Comparison of ENCODE assay signal across 15 cellular contexts in the genomic region with DNA sequence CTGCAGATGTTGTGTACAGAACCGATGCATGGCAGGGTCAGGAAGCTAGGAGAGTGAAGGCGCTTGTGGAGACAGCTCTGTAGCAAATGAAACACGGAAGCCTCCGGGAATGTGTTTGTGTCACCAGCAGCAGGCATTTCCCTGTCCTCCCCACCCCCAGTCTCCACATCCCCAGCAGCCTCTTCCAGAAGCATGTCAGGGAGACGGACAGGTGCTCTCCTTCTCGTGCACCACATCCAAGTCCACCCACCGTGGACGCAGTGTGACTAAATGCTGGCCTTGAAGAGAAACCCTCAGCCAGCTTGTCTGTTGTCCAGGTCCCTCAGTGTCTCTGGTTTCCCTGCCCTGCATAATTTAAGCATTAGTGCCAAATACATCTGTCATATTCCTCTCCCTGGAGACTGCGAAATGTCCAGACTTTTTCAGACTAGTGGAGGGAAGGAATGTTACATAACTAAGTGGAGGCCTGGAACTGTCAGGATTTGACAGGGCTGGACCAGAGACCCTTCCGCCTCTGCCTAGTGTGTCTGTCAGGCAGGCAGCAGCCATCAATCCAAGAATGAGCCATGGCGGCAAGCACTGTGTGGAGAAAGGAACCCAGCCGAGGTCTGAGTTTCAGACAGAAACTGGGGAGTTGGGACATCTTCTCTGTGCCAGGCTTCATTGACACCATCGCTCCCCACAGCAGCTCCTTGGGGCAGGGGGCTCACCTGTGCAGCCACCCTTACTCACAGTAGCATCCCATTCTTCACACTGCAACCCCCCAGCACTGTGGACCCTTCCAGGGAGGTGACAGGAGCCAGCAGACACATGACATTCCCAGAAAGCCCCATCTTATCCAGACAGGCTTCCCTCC. TPM values are rescaled to one million over a fixed set of nuclear protein-coding genes. Genes with fewer than 3 reads are reported as not detected.
DNase-seq lines count a peak whose midpoint lies in the region; ATAC-seq and TF ChIP-seq lines count a peak whose summit lies in the region.
"Had no signal": no experiment of that assay in that cellular context is flagged by ENCODE, and none has a peak within 500 bp of the region (broad histone marks: within the 10 kb centered on the region; RNA-seq: fewer than 3 reads in every experiment).

No MANE protein-coding gene starts in this region.

- DNase-seq in breast epithelium (ENCODE audit: low spot score in 2 of 2) = no peak
- no peak for DNase-seq in mammary epithelial cell
- peak; percentile 33 to 48 for DNase-seq in foreskin fibroblast
- DNase-seq in osteocyte (ENCODE audit: extremely low spot score, unreplicated experiment) = no peak
- no peak for DNase-seq in mesendoderm
- no peak for DNase-seq in stimulated activated naive CD8-positive, alpha-beta T cell treated with anti-CD3 and anti-CD28 coated beads, Interleukin-15, amount 100 ng/mL, for 72 hours
- no peak for DNase-seq in activated CD4-positive, alpha-beta T cell treated with anti-CD3 and anti-CD28 coated beads for 36 hours
- no peak for DNase-seq in T-helper 9 cell
- DNase-seq: ACHN; activated CD4-positive, alpha-beta memory T cell treated with anti-CD3 and anti-CD28 coated beads, Interleukin-2, amount 10 ng/mL, durations not matched to agents 7 days and 5 days; activated naive CD4-positive, alpha-beta T cell treated with Interleukin-2 at 50 U/mL for 16 hours; NCI-H2107; testis had no signal

- H3K4me2 ChIP-seq in mammary epithelial cell (ENCODE audit: insufficient read depth, low read depth, low read length) (no peak overlapping the region), mesendoderm (ENCODE audit: low read length) (no peak overlapping the region)

- no TSS peak for BruUV-seq in mammary epithelial cell (replicated peaks; lab: Mats Ljungman, UMichigan)

- TF ChIP-seq POLR2A in breast epithelium (IDR thresholded peaks at IDR 0.05) = no peak

- intact Hi-C loops in breast epithelium (cut with DNase I; ENCODE audit: low total_unique reads) = no loop called here
- intact Hi-C loops in mammary epithelial cell (cut with micrococcal nuclease) = no loop called here
- intact Hi-C loops in activated CD4-positive, alpha-beta T cell treated with anti-CD3 and anti-CD28 coated beads for 36 hours (cut with DNase I, micrococcal nuclease) = loop anchor here (1.0 kb wide), 2 partner anchors 16 to 18 kb away; no protein-coding TSS in a partner anchor

- dilution Hi-C loops in mammary epithelial cell (cut with HindIII; ENCODE audit: low sequenced_read_pairs) = no loop called here

- H2BK120ac ChIP-seq in mesendoderm (ENCODE audit: low read depth, low read length) = no peak overlapping the region

- no peaks in the 10 kb centered on the region for H3K4me1 ChIP-seq in breast epithelium
- no peaks in the 10 kb centered on the region for H3K4me1 ChIP-seq in mammary epithelial cell (ENCODE audit: insufficient read depth, low read length)
- no peaks in the 10 kb centered on the region for H3K4me1 ChIP-seq in mesendoderm (ENCODE audit: control insufficient read depth, low read depth, low read length)
- H3K4me1 ChIP-seq: testis had no signal

- no peaks in the 10 kb centered on the region for H3K9me3 Mint-ChIP-seq in osteocyte (ENCODE audit: unreplicated experiment)
- H3K9me3 Mint-ChIP-seq in stimulated activated naive CD8-positive, alpha-beta T cell treated with anti-CD3 and anti-CD28 coated beads, Interleukin-15, amount 100 ng/mL, for 72 hours = no peaks in the 10 kb centered on the region
- H3K9me3 Mint-ChIP-seq in activated CD4-positive, alpha-beta T cell treated with anti-CD3 and anti-CD28 coated beads for 36 hours (ENCODE audit: low read depth) = no peaks in the 10 kb centered on the region
- H3K9me3 Mint-ChIP-seq: activated CD4-positive, alpha-beta memory T cell treated with anti-CD3 and anti-CD28 coated beads, Interleukin-2, amount 10 ng/mL, durations not matched to agents 7 days and 5 days; memory B cell had no signal

- H3K79me1 ChIP-seq in mesendoderm (ENCODE audit: low read length) = no peaks in the 10 kb centered on the region

- H2AFZ ChIP-seq in mammary epithelial cell (ENCODE audit: low read depth, low read length) = no peak overlapping the region

- no peak overlapping the region for H4K8ac ChIP-seq in mesendoderm (ENCODE audit: low read depth, low read length)

- no peaks in the 10 kb centered on the region for H3K36me3 ChIP-seq in breast epithelium
- H3K36me3 ChIP-seq in mammary epithelial cell (ENCODE audit: insufficient read depth, low read length) = peaks cover 2% of the 10 kb centered on the region
- H3K36me3 ChIP-seq in mesendoderm (ENCODE audit: control insufficient read depth, insufficient read depth, low read length) = no peaks in the 10 kb centered on the region

- H3K18ac ChIP-seq in mesendoderm (ENCODE audit: low read length) = no peak overlapping the region

- H3K79me2 ChIP-seq in mammary epithelial cell (ENCODE audit: insufficient read depth, low read length) = no peaks in the 10 kb centered on the region
- no peaks in the 10 kb centered on the region for H3K79me2 ChIP-seq in mesendoderm (ENCODE audit: control insufficient read depth, insufficient read depth, low read length)

- no peak overlapping the region for H3K4me3 Mint-ChIP-seq in osteocyte (ENCODE audit: unreplicated experiment)
- no peak overlapping the region for H3K4me3 Mint-ChIP-seq in stimulated activated naive CD8-positive, alpha-beta T cell treated with anti-CD3 and anti-CD28 coated beads, Interleukin-15, amount 100 ng/mL, for 72 hours
- no peak overlapping the region for H3K4me3 Mint-ChIP-seq in activated CD4-positive, alpha-beta T cell treated with anti-CD3 and anti-CD28 coated beads for 36 hours
- H3K4me3 Mint-ChIP-seq: activated CD4-positive, alpha-beta memory T cell treated with anti-CD3 and anti-CD28 coated beads, Interleukin-2, amount 10 ng/mL, durations not matched to agents 7 days and 5 days; memory B cell had no signal

- H3K4me3 ChIP-seq in breast epithelium = no peak overlapping the region
- no peak overlapping the region for H3K4me3 ChIP-seq in mammary epithelial cell (replicated peaks in 1 of 3; ENCODE audit: insufficient read depth in 1 of 3, low read depth in 2 of 3, low read length in 3 of 3)
- no peak overlapping the region for H3K4me3 ChIP-seq in foreskin fibroblast (ENCODE audit: low read depth in 1 of 2, low read length in 2 of 2)
- H3K4me3 ChIP-seq in mesendoderm (ENCODE audit: low read length) = no peak overlapping the region
- H3K4me3 ChIP-seq: testis had no signal

- H3K27ac ChIP-seq in breast epithelium (peak overlapping the region; percentile 57 to 62), mammary epithelial cell (ENCODE audit: insufficient read depth, low read depth, low read length) (no peak overlapping the region), mesendoderm (ENCODE audit: low read depth, low read length) (no peak overlapping the region)
- H3K27ac ChIP-seq: testis had no signal

- no peak overlapping the region for H4K5ac ChIP-seq in mesendoderm (ENCODE audit: low read length)

- no peak overlapping the region for H2BK15ac ChIP-seq in mesendoderm (replicated peaks; ENCODE audit: low read depth)

- H3K27me3 Mint-ChIP-seq in osteocyte (ENCODE audit: unreplicated experiment) = no peaks in the 10 kb centered on the region
- no peaks in the 10 kb centered on the region for H3K27me3 Mint-ChIP-seq in stimulated activated naive CD8-positive, alpha-beta T cell treated with anti-CD3 and anti-CD28 coated beads, Interleukin-15, amount 100 ng/mL, for 72 hours
- no peaks in the 10 kb centered on the region for H3K27me3 Mint-ChIP-seq in activated CD4-positive, alpha-beta T cell treated with anti-CD3 and anti-CD28 coated beads for 36 hours
- H3K27me3 Mint-ChIP-seq: activated CD4-positive, alpha-beta memory T cell treated with anti-CD3 and anti-CD28 coated beads, Interleukin-2, amount 10 ng/mL, durations not matched to agents 7 days and 5 days; memory B cell had no signal

- no peak overlapping the region for H3K9ac ChIP-seq in mammary epithelial cell (ENCODE audit: insufficient read depth, low read length)
- H3K9ac ChIP-seq in mesendoderm (ENCODE audit: low read length) = no peak overlapping the region

- H3K36me3 Mint-ChIP-seq in osteocyte (ENCODE audit: unreplicated experiment) = peaks cover 13% of the 10 kb centered on the region
- peaks cover 5% of the 10 kb centered on the region for H3K36me3 Mint-ChIP-seq in activated CD4-positive, alpha-beta T cell treated with anti-CD3 and anti-CD28 coated beads for 36 hours (ENCODE audit: low read depth)

- H3K27ac Mint-ChIP-seq in osteocyte (ENCODE audit: unreplicated experiment) = peak overlapping the region; percentile 90
- H3K27ac Mint-ChIP-seq in stimulated activated naive CD8-positive, alpha-beta T cell treated with anti-CD3 and anti-CD28 coated beads, Interleukin-15, amount 100 ng/mL, for 72 hours = no peak overlapping the region
- no peak overlapping the region for H3K27ac Mint-ChIP-seq in activated CD4-positive, alpha-beta T cell treated with anti-CD3 and anti-CD28 coated beads for 36 hours
- H3K27ac Mint-ChIP-seq: activated CD4-positive, alpha-beta memory T cell treated with anti-CD3 and anti-CD28 coated beads, Interleukin-2, amount 10 ng/mL, durations not matched to agents 7 days and 5 days; memory B cell had no signal

- no peak overlapping the region for H2BK5ac ChIP-seq in mesendoderm (ENCODE audit: low read length)

- H2AK5ac ChIP-seq in mesendoderm (ENCODE audit: low read length) = no peak overlapping the region

- no peak overlapping the region for H3K23ac ChIP-seq in mesendoderm (ENCODE audit: low read length)

- CTCF ChIA-PET in mammary epithelial cell (lab: Charles Lee; ENCODE audit: low non-redundant PET) = no interaction called here
- CTCF ChIA-PET in activated CD4-positive, alpha-beta T cell treated with anti-CD3 and anti-CD28 coated beads for 36 hours (lab: Charles Lee) = interaction anchor here (1.2 kb wide), 1 partner anchor 42 kb away, joined by 4 read pairs; the partner anchor contains the start of gene C6orf89

- POLR2A ChIA-PET in activated CD4-positive, alpha-beta T cell treated with anti-CD3 and anti-CD28 coated beads for 36 hours (lab: Charles Lee) = no interaction called here

- no peaks in the 10 kb centered on the region for H3K27me3 ChIP-seq in breast epithelium
- H3K27me3 ChIP-seq in mammary epithelial cell (ENCODE audit: insufficient read depth, low read length) = no peaks in the 10 kb centered on the region
- H3K27me3 ChIP-seq in mesendoderm (ENCODE audit: insufficient read depth, low read length, poor library complexity) = no peaks in the 10 kb centered on the region
- H3K27me3 ChIP-seq: testis had no signal

- H3K9me3 ChIP-seq in breast epithelium = no peaks in the 10 kb centered on the region
- no peaks in the 10 kb centered on the region for H3K9me3 ChIP-seq in mammary epithelial cell (replicated peaks; ENCODE audit: insufficient read depth, low read length)
- H3K9me3 ChIP-seq: testis had no signal

- 98% methylated on average over 13 of the region's 13 CpGs for WGBS in mammary epithelial cell (ENCODE audit: low coverage, missing lambda C conversion rate)
- WGBS in mesendoderm (ENCODE audit: extremely low coverage, insufficient coverage, low lambda C conversion rate) = no CpG with 5 or more reads among the region's 13 CpGs

- TF ChIP-seq CTCF in breast epithelium (IDR thresholded peaks at IDR 0.05) = no peak
- no peak for TF ChIP-seq CTCF in mammary epithelial cell (conservative IDR thresholded peaks at IDR 0.05 in 1 of 2, IDR thresholded peaks at IDR 0.05 in 1 of 2; ENCODE audit: extremely low read depth in 1 of 2, insufficient read depth in 1 of 2, low read depth in 1 of 2, low read length in 2 of 2)
- no peak for TF ChIP-seq CTCF in foreskin fibroblast (IDR thresholded peaks at IDR 0.05; ENCODE audit: low read depth, low read length)
- no peak for TF ChIP-seq CTCF in osteocyte (IDR thresholded peaks at IDR 0.05)

- no peak overlapping the region for H3K4ac ChIP-seq in mesendoderm (ENCODE audit: low read depth, low read length)

- no peak overlapping the region for H3K56ac ChIP-seq in mesendoderm (ENCODE audit: low read length)

- in situ Hi-C loops in mammary epithelial cell (cut with MboI; ENCODE audit: low sequenced_read_pairs in 2 of 2) = no loop called here

- H3K4me1 Mint-ChIP-seq in osteocyte (ENCODE audit: unreplicated experiment) = peaks cover 77% of the 10 kb centered on the region
- H3K4me1 Mint-ChIP-seq in stimulated activated naive CD8-positive, alpha-beta T cell treated with anti-CD3 and anti-CD28 coated beads, Interleukin-15, amount 100 ng/mL, for 72 hours = peaks cover 12% of the 10 kb centered on the region
- H3K4me1 Mint-ChIP-seq in activated CD4-positive, alpha-beta T cell treated with anti-CD3 and anti-CD28 coated beads for 36 hours = peaks cover 22% of the 10 kb centered on the region
- H3K4me1 Mint-ChIP-seq: memory B cell had no signal

- ATAC-seq in stimulated activated naive CD8-positive, alpha-beta T cell treated with anti-CD3 and anti-CD28 coated beads, Interleukin-15, amount 100 ng/mL, for 72 hours = no peak
- no peak for ATAC-seq in activated CD4-positive, alpha-beta T cell treated with anti-CD3 and anti-CD28 coated beads for 36 hours

- H4K20me1 ChIP-seq in mammary epithelial cell (ENCODE audit: insufficient read depth, low read length) = no peaks in the 10 kb centered on the region

RNA-seq across cellular contexts. Expression of gene PI16, which starts 26.6 kb away (rescaled TPM):
- total RNA-seq in breast epithelium = 10 to 100 TPM in 1 of 3 donors, 1 to 10 TPM in 2; 2.8 to 14.9 (median 5.2) TPM
- not detected for total RNA-seq in mammary epithelial cell
- polyA plus RNA-seq in mammary epithelial cell = not detected
- polyA minus RNA-seq in mammary epithelial cell = not detected
- not detected in 2 replicates for total RNA-seq in osteocyte
- polyA plus RNA-seq in mesendoderm (2013, experiment 1 of 2) = not detected
- polyA plus RNA-seq in mesendoderm (2013, experiment 2 of 2) = not detected
- total RNA-seq in activated CD4-positive, alpha-beta T cell treated with anti-CD3 and anti-CD28 coated beads for 36 hours = 1 to 10 TPM in 1 of 2 experiments, under 1 TPM in 1; 0.96 to 1.9 TPM
- total RNA-seq: progenitor cell of endocrine pancreas had no signal

RNA-seq across cellular contexts. Expression of gene C6orf89, which starts 42.2 kb away (rescaled TPM):
- 10 to 100 TPM; 32.8 to 58.7 (median 45.4) TPM for total RNA-seq in breast epithelium
- 10 to 100 TPM; 34.3 to 42.2 TPM for total RNA-seq in mammary epithelial cell
- polyA plus RNA-seq in mammary epithelial cell = 20.7 TPM
- polyA minus RNA-seq in mammary epithelial cell = 23.8 TPM
- total RNA-seq in osteocyte = 71.2 and 73.2 TPM in 2 replicates
- 7.4 TPM for polyA plus RNA-seq in mesendoderm (2013, experiment 1 of 2)
- polyA plus RNA-seq in mesendoderm (2013, experiment 2 of 2) = 7.1 TPM
- total RNA-seq in activated CD4-positive, alpha-beta T cell treated with anti-CD3 and anti-CD28 coated beads for 36 hours = 10 to 100 TPM; 29.5 to 36.2 TPM

RNA-seq across cellular contexts. Expression of gene PPIL1, which starts 53.3 kb away (rescaled TPM):
- total RNA-seq in breast epithelium (10 to 100 TPM in 2 of 3 donors, 1 to 10 TPM in 1; 4.5 to 24.7 (median 19.7) TPM), mammary epithelial cell (10 to 100 TPM; 24.0 to 33.5 TPM), osteocyte (21.0 and 21.4 TPM in 2 replicates)
- 32.5 TPM for polyA plus RNA-seq in mammary epithelial cell
- polyA minus RNA-seq in mammary epithelial cell = 24.9 TPM
- polyA plus RNA-seq in mesendoderm (2013, experiment 1 of 2) = 105 TPM
- polyA plus RNA-seq in mesendoderm (2013, experiment 2 of 2) = 104 TPM
- 10 to 100 TPM; 45.9 to 46.0 TPM for total RNA-seq in activated CD4-positive, alpha-beta T cell treated with anti-CD3 and anti-CD28 coated beads for 36 hours

RNA-seq across cellular contexts. Expression of gene MTCH1, which starts 58.1 kb away (rescaled TPM):
- total RNA-seq in breast epithelium (100 to 1,000 TPM; 187 to 229 (median 215) TPM), mammary epithelial cell (100 to 1,000 TPM; 102 to 110 TPM), osteocyte (175 and 180 TPM in 2 replicates)
- 91.9 TPM for polyA plus RNA-seq in mammary epithelial cell
- polyA minus RNA-seq in mammary epithelial cell = 122 TPM
- polyA plus RNA-seq in mesendoderm (2013, experiment 1 of 2) = 117 TPM
- 118 TPM for polyA plus RNA-seq in mesendoderm (2013, experiment 2 of 2)
- 10 to 100 TPM; 72.9 to 92.9 TPM for total RNA-seq in activated CD4-positive, alpha-beta T cell treated with anti-CD3 and anti-CD28 coated beads for 36 hours

Comparison
In these comparisons a context has a peak if more than half of its experiments do, and no peak if none do; other contexts are left out.
1. H3K27ac ChIP-seq: peak in breast epithelium (2 of 2); none in mammary epithelial cell (single experiment) and mesendoderm (single experiment).
2. DNase-seq: peak in foreskin fibroblast (2 of 2); none in breast epithelium (0 of 2), mammary epithelial cell (single experiment), osteocyte (single experiment), mesendoderm (single experiment), stimulated activated naive CD8-positive, alpha-beta T cell treated with anti-CD3 and anti-CD28 coated beads, Interleukin-15, amount 100 ng/mL, for 72 hours (0 of 2), activated CD4-positive, alpha-beta T cell treated with anti-CD3 and anti-CD28 coated beads for 36 hours (single experiment) and T-helper 9 cell (single experiment).
3. intact Hi-C loops: an anchor here in activated CD4-positive, alpha-beta T cell treated with anti-CD3 and anti-CD28 coated beads for 36 hours (1.0 kb wide); none called in breast epithelium and mammary epithelial cell.